ENCODE assay signal across 8 cellular contexts in genomic region chr3:154758109-154758868, GRCh38.
DNase-seq lines count a peak whose midpoint lies in the region; ATAC-seq lines count a peak whose summit lies in the region.

No MANE protein-coding gene starts in this region.

- ATAC-seq in HG02678 (IDR thresholded peaks at IDR 0.05; ENCODE audit: unreplicated experiment) (no peak), HG03159 (IDR thresholded peaks at IDR 0.05; ENCODE audit: unreplicated experiment) (no peak), HG02852 (IDR thresholded peaks at IDR 0.05; ENCODE audit: unreplicated experiment) (no peak)

- DNase-seq in AG08396 (ENCODE audit: low spot score) (peak; percentile 16), HT-29 (ENCODE audit: low spot score) (peak; percentile 46), RPMI8226 (peak; percentile 23), germinal center (ENCODE audit: low spot score) (peak; percentile 18), GM19238 (ENCODE audit: insufficient read length, low spot score) (no peak)
